8 cellular contexts compared by ENCODE assay signal in genomic region chr16:30761427-30761927, GRCh38. TPM values are rescaled to one million over a fixed set of nuclear protein-coding genes. Genes with fewer than 3 reads are reported as not detected.
DNase-seq lines count a peak whose midpoint lies in the region; ATAC-seq and TF ChIP-seq lines count a peak whose summit lies in the region.

No MANE protein-coding gene starts in this region.

- no peaks in the 10 kb centered on the region for H3K9me3 Mint-ChIP-seq in activated naive CD4-positive, alpha-beta T cell treated with anti-CD3 and anti-CD28 coated beads, Interleukin-2, amount 50 U/mL, for 24 hours

- H3K27me3 ChIP-seq in BE2C (no peaks in the 10 kb centered on the region), right cardiac atrium (ENCODE audit: control insufficient read depth, insufficient read depth) (no peaks in the 10 kb centered on the region), skeletal muscle satellite cell (ENCODE audit: control insufficient read depth, insufficient read depth, low read length) (no peaks in the 10 kb centered on the region)

- H3K4me3 Mint-ChIP-seq in activated naive CD4-positive, alpha-beta T cell treated with anti-CD3 and anti-CD28 coated beads, Interleukin-2, amount 50 U/mL, for 24 hours, result peak overlapping the region; percentile 96

- peaks cover 8% of the 10 kb centered on the region for H3K36me3 Mint-ChIP-seq in activated naive CD4-positive, alpha-beta T cell treated with anti-CD3 and anti-CD28 coated beads, Interleukin-2, amount 50 U/mL, for 24 hours

- peak overlapping the region; percentile 79 for H3K9ac ChIP-seq in skeletal muscle satellite cell (ENCODE audit: low read depth, low read length)

- H3K4me1 ChIP-seq in BE2C (no peaks in the 10 kb centered on the region), right cardiac atrium (ENCODE audit: control insufficient read depth, insufficient read depth, low read length) (peaks cover 9% of the 10 kb centered on the region), skeletal muscle satellite cell (ENCODE audit: control insufficient read depth, insufficient read depth, low read length) (peaks cover 21% of the 10 kb centered on the region)

- peak overlapping the region; percentile 100 for H3K4me2 ChIP-seq in skeletal muscle satellite cell (ENCODE audit: low read length)

- intact Hi-C loops in right cardiac atrium (cut with DNase I), result loop anchor here in 1 of 4 donors (10.0 kb wide), 1 partner anchor 57 kb away; no protein-coding TSS in a partner anchor

- DNase-seq in BE2C, result peak; percentile 49
- DNase-seq in RPMI8226, result peak; percentile 64
- DNase-seq in right cardiac atrium, result peak in 1 of 3 donors; percentile 60

- H3K27ac Mint-ChIP-seq in activated naive CD4-positive, alpha-beta T cell treated with anti-CD3 and anti-CD28 coated beads, Interleukin-2, amount 50 U/mL, for 24 hours, result peak overlapping the region; percentile 88

- WGBS in right cardiac atrium, result under 1% methylated on average over 64 of the region's 64 CpGs

- ATAC-seq in HG03432 (IDR thresholded peaks at IDR 0.05; ENCODE audit: unreplicated experiment), result peak; percentile 39
- ATAC-seq in right cardiac atrium, result peak; percentile 24 to 46
- no peak for ATAC-seq in HG02623 (IDR thresholded peaks at IDR 0.05; ENCODE audit: unreplicated experiment)

- H3K4me1 Mint-ChIP-seq in activated naive CD4-positive, alpha-beta T cell treated with anti-CD3 and anti-CD28 coated beads, Interleukin-2, amount 50 U/mL, for 24 hours, result peaks cover 22% of the 10 kb centered on the region

- TF ChIP-seq POLR2A in GM19099 (IDR thresholded peaks at IDR 0.05; ENCODE audit: extremely low read depth, insufficient read length, low read depth), result peak; percentile 37

- H3K27me3 Mint-ChIP-seq in activated naive CD4-positive, alpha-beta T cell treated with anti-CD3 and anti-CD28 coated beads, Interleukin-2, amount 50 U/mL, for 24 hours, result no peaks in the 10 kb centered on the region

- no peak overlapping the region for H3K27ac ChIP-seq in right cardiac atrium (ENCODE audit: low read length)

- H3K4me3 ChIP-seq in BE2C (ENCODE audit: low read depth, low read length) (peak overlapping the region; percentile 73), right cardiac atrium (ENCODE audit: low read length) (peak overlapping the region; percentile 73), skeletal muscle satellite cell (ENCODE audit: low read length) (peak overlapping the region; percentile 94)

- no peak for TF ChIP-seq CTCF in BE2C (IDR thresholded peaks at IDR 0.05; ENCODE audit: low read depth, low read length)

- no peaks in the 10 kb centered on the region for H3K9me3 ChIP-seq in BE2C
- no peaks in the 10 kb centered on the region for H3K9me3 ChIP-seq in right cardiac atrium (ENCODE audit: control insufficient read depth, low read length)
- no peaks in the 10 kb centered on the region for H3K9me3 ChIP-seq in skeletal muscle satellite cell (replicated peaks; ENCODE audit: low read length)

- H3K36me3 ChIP-seq in BE2C (peaks cover 35% of the 10 kb centered on the region), skeletal muscle satellite cell (ENCODE audit: insufficient read depth, low read length) (peaks cover 43% of the 10 kb centered on the region)

RNA-seq across cellular contexts. Expression of gene CFAP119, which starts 0.4 kb away (rescaled TPM):
- 5.5 TPM for polyA plus RNA-seq in BE2C (2012; ENCODE audit: insufficient read depth, insufficient read length, low read depth)
- 1 to 10 TPM in 2 of 4 donors, under 1 TPM in 2; 0.51 to 1.5 (median 0.92) TPM for total RNA-seq in right cardiac atrium
- polyA plus RNA-seq in right cardiac atrium, result 0.95 TPM
- 1.8 and 4.6 TPM in 2 replicates for total RNA-seq in skeletal muscle satellite cell (2012; rRNA removed)

RNA-seq across cellular contexts. Expression of gene RNF40, which starts 0.6 kb away (rescaled TPM):
- polyA plus RNA-seq in BE2C (2012; ENCODE audit: insufficient read depth, insufficient read length, low read depth), result 215 TPM
- total RNA-seq in right cardiac atrium, result 10 to 100 TPM; 46.6 to 64.9 (median 49.8) TPM
- 36.1 TPM for polyA plus RNA-seq in right cardiac atrium
- 63.6 and 80.4 TPM in 2 replicates for total RNA-seq in skeletal muscle satellite cell (2012; rRNA removed)

RNA-seq across cellular contexts. Expression of gene PHKG2, which starts 13.3 kb away (rescaled TPM):
- 50.9 TPM for polyA plus RNA-seq in BE2C (2012; ENCODE audit: insufficient read depth, insufficient read length, low read depth)
- total RNA-seq in right cardiac atrium, result 10 to 100 TPM; 17.3 to 22.2 (median 18.7) TPM
- 23.6 TPM for polyA plus RNA-seq in right cardiac atrium
- 17.2 and 22.5 TPM in 2 replicates for total RNA-seq in skeletal muscle satellite cell (2012; rRNA removed)

RNA-seq across cellular contexts. Expression of gene ZNF629, which starts 25.5 kb away (rescaled TPM):
- polyA plus RNA-seq in BE2C (2012; ENCODE audit: insufficient read depth, insufficient read length, low read depth), result 39.3 TPM
- total RNA-seq in right cardiac atrium, result 10 to 100 TPM; 22.9 to 25.1 (median 24.8) TPM
- 15.2 TPM for polyA plus RNA-seq in right cardiac atrium
- 10.4 and 12.2 TPM in 2 replicates for total RNA-seq in skeletal muscle satellite cell (2012; rRNA removed)
